9 cellular contexts compared by ENCODE assay signal in the genomic region with DNA sequence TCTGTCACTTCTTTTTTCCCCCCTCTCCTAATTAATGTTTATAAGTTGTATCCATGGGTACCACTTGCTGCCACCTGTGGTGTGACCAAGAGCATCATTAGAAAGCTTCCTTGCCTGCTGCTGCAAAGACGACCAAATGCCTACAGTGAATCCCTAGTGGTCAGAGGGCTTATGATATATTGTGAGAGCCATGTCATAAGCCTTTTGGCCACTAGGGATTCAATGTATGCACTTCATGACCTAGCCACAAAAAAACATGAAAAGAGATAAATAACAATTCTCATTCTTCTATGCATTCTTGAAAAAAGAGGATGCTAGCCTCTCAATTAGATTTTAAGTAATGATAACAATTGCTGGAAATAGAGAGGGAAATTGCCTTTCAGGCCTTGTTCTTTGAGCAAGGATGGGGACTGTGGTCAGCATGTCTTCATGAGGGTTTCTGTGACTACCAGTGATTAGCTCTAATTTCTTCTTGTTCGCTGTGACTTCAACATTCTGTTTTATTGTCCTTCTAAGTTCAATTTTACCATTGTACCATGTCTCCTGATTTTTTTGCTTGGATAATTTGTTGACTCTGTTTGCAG.
A peak's percentile ranks its signal among the peaks of the same experiment; 100 is the strongest.
DNase-seq lines count a peak whose midpoint lies in the region; ATAC-seq and TF ChIP-seq lines count a peak whose summit lies in the region.
"Had no signal": no experiment of that assay in that cellular context is flagged by ENCODE, and none has a peak within 500 bp of the region (broad histone marks: within the 10 kb centered on the region; RNA-seq: fewer than 3 reads in every experiment).

No MANE protein-coding gene starts in this region.

- H3K27ac Mint-ChIP-seq in neural progenitor cell: no peak overlapping the region
- no peak overlapping the region for H3K27ac Mint-ChIP-seq in activated naive CD4-positive, alpha-beta T cell treated with anti-CD3 and anti-CD28 coated beads, Interleukin-2, amount 10 ng/mL, durations not matched to agents 7 days and 5 days
- H3K27ac Mint-ChIP-seq: naive B cell had no signal

- ATAC-seq in HG03103 (IDR thresholded peaks at IDR 0.05; ENCODE audit: low read depth, unreplicated experiment): peak; percentile 65
- peak; percentile 76; the same call in 2 of the 3 replicates for ATAC-seq in SK-N-SH treated with all-trans-retinoic acid at 6 μM for 48 hours

- no peaks in the 10 kb centered on the region for H3K27me3 ChIP-seq in neural progenitor cell

- H3K9ac ChIP-seq in neural progenitor cell: no peak overlapping the region

- H3K9me3 ChIP-seq in neural progenitor cell (ENCODE audit: low read depth): no peaks in the 10 kb centered on the region

- H3F3A ChIP-seq in neural progenitor cell (ENCODE audit: low read depth): no peaks in the 10 kb centered on the region

- H3K4me2 ChIP-seq in neural progenitor cell: no peak overlapping the region

- H3K36me3 ChIP-seq in neural progenitor cell: no peaks in the 10 kb centered on the region

- H3K9me3 Mint-ChIP-seq in neural progenitor cell: no peaks in the 10 kb centered on the region
- no peaks in the 10 kb centered on the region for H3K9me3 Mint-ChIP-seq in activated naive CD4-positive, alpha-beta T cell treated with anti-CD3 and anti-CD28 coated beads, Interleukin-2, amount 10 ng/mL, durations not matched to agents 7 days and 5 days
- H3K9me3 Mint-ChIP-seq: naive B cell had no signal

- H3K79me2 ChIP-seq in neural progenitor cell (ENCODE audit: low read depth): no peaks in the 10 kb centered on the region

- peaks cover under 1% of the 10 kb centered on the region for H3K4me1 Mint-ChIP-seq in neural progenitor cell
- H3K4me1 Mint-ChIP-seq in activated naive CD4-positive, alpha-beta T cell treated with anti-CD3 and anti-CD28 coated beads, Interleukin-2, amount 10 ng/mL, durations not matched to agents 7 days and 5 days: no peaks in the 10 kb centered on the region
- H3K4me1 Mint-ChIP-seq: naive B cell had no signal

- H3K27ac ChIP-seq in neural progenitor cell: no peak overlapping the region

- H4K20me1 ChIP-seq in neural progenitor cell (ENCODE audit: low read depth): no peaks in the 10 kb centered on the region

- H3K36me3 Mint-ChIP-seq in neural progenitor cell: no peaks in the 10 kb centered on the region
- H3K36me3 Mint-ChIP-seq in activated naive CD4-positive, alpha-beta T cell treated with anti-CD3 and anti-CD28 coated beads, Interleukin-2, amount 10 ng/mL, durations not matched to agents 7 days and 5 days: no peaks in the 10 kb centered on the region
- H3K36me3 Mint-ChIP-seq: naive B cell had no signal

- peaks cover 8% of the 10 kb centered on the region for H3K4me1 ChIP-seq in neural progenitor cell

- H2AFZ ChIP-seq in neural progenitor cell (replicated peaks): no peak overlapping the region

- CTCF ChIA-PET in activated naive CD4-positive, alpha-beta T cell treated with anti-CD3 and anti-CD28 coated beads, Interleukin-2, amount 10 ng/mL, durations not matched to agents 7 days and 5 days (lab: Charles Lee): no interaction called here

- peak; percentile 44 for DNase-seq in DMS 273 (lab: John Stamatoyannopoulos, UW; ENCODE audit: unreplicated experiment)
- no peak for DNase-seq in DMS 273 treated with DMSO at 0.1 percent for 48 hours (lab: John Stamatoyannopoulos, UW)
- DNase-seq in neural progenitor cell (ENCODE audit: low spot score): peak; percentile 35
- no peak for DNase-seq in activated naive CD4-positive, alpha-beta T cell treated with anti-CD3 and anti-CD28 coated beads, Interleukin-2, amount 10 ng/mL, durations not matched to agents 7 days and 5 days
- no peak for DNase-seq in NCI-H2081 (lab: John Stamatoyannopoulos, UW)
- DNase-seq in cerebellum (ENCODE audit: low spot score): no peak
- DNase-seq: naive B cell had no signal

- H3K27me3 Mint-ChIP-seq in neural progenitor cell (ENCODE audit: insufficient read depth, low read depth): peaks cover 3% of the 10 kb centered on the region
- peaks cover 10% of the 10 kb centered on the region for H3K27me3 Mint-ChIP-seq in activated naive CD4-positive, alpha-beta T cell treated with anti-CD3 and anti-CD28 coated beads, Interleukin-2, amount 10 ng/mL, durations not matched to agents 7 days and 5 days

- no peak overlapping the region for H3K4me3 Mint-ChIP-seq in neural progenitor cell
- no peak overlapping the region for H3K4me3 Mint-ChIP-seq in activated naive CD4-positive, alpha-beta T cell treated with anti-CD3 and anti-CD28 coated beads, Interleukin-2, amount 10 ng/mL, durations not matched to agents 7 days and 5 days
- H3K4me3 Mint-ChIP-seq: naive B cell had no signal

- TF ChIP-seq CTCF in neural progenitor cell (IDR thresholded peaks at IDR 0.05): peak; percentile 54

- H3K4me3 ChIP-seq in neural progenitor cell: no peak overlapping the region

TF ChIP-seq in SK-N-SH treated with all-trans-retinoic acid at 6 μM for 48 hours, 23 proteins besides CTCF, POLR2A, EP300 and RAD21:
- TF ChIP-seq ZNF565 (CRISPR knock-in tag; conservative IDR thresholded peaks at IDR 0.05; ENCODE audit: low read depth) (no peak), OSR1 (CRISPR knock-in tag; IDR thresholded peaks at IDR 0.05) (no peak), GLIS3 (CRISPR knock-in tag; IDR thresholded peaks at IDR 0.05) (no peak), TCF4 (CRISPR knock-in tag; IDR thresholded peaks at IDR 0.05; ENCODE audit: borderline replicate concordance) (no peak)
- TF ChIP-seq, protein P1, sequence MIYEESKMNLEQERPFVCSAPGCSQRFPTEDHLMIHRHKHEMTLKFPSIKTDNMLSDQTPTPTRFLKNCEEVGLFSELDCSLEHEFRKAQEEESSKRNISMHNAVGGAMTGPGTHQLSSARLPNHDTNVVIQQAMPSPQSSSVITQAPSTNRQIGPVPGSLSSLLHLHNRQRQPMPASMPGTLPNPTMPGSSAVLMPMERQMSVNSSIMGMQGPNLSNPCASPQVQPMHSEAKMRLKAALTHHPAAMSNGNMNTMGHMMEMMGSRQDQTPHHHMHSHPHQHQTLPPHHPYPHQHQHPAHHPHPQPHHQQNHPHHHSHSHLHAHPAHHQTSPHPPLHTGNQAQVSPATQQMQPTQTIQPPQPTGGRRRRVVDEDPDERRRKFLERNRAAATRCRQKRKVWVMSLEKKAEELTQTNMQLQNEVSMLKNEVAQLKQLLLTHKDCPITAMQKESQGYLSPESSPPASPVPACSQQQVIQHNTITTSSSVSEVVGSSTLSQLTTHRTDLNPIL (CRISPR knock-in tag; IDR thresholded peaks at IDR 0.05; ENCODE audit: low read depth): no peak

Comparison
In these comparisons a context has a peak if more than half of its experiments do, and no peak if none do; other contexts are left out.
1. DNase-seq: peak in DMS 273 (single experiment) and neural progenitor cell (single experiment); none in DMS 273 treated with DMSO at 0.1 percent for 48 hours (single experiment), activated naive CD4-positive, alpha-beta T cell treated with anti-CD3 and anti-CD28 coated beads, Interleukin-2, amount 10 ng/mL, durations not matched to agents 7 days and 5 days (single experiment), NCI-H2081 (0 of 2) and cerebellum (single experiment).